ENCODE assay signal across 21 cellular contexts in the genomic region with DNA sequence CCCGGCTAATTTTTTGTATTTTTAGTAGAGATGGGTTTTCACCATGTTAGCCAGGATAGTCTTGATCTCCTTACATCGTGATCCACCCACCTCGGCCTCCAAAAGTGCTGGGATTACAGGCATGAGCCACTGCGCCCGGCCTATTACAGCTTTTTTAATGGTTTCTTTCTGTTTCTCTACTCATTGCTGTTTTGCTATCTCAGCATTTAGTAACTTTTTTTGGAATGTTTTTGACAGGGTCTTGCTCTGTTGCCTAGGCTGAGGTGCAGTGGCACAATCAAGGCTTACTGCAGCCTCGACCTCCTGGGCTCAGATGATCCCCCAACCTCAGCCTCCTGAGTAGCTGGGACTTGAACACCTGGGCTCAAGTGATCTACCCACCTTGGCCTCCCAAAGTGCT. TPM values are rescaled to one million over a fixed set of nuclear protein-coding genes. Genes with fewer than 3 reads are reported as not detected.
DNase-seq lines count a peak whose midpoint lies in the region; ATAC-seq, FAIRE-seq and TF ChIP-seq lines count a peak whose summit lies in the region.
"Had no signal": no experiment of that assay in that cellular context is flagged by ENCODE, and none has a peak within 500 bp of the region (broad histone marks: within the 10 kb centered on the region; RNA-seq: fewer than 3 reads in every experiment).

No MANE protein-coding gene starts in this region.

- no peak for TF ChIP-seq RAD21 in HepG2 (CRISPR knock-in tag; IDR thresholded peaks at IDR 0.05)

- intact Hi-C loops in HepG2 (cut with micrococcal nuclease; ENCODE audit: unreplicated experiment) (no loop called here), right lobe of liver (cut with DNase I) (no loop called here)

- no TSS peak for BruUV-seq in HepG2 (replicated peaks; lab: Mats Ljungman, UMichigan)

- DNase-seq in HepG2 (ENCODE audit: low spot score) (no peak), right lobe of liver (no peak), RWPE1 (ENCODE audit: low spot score) (no peak), iPS DF 6.9 (ENCODE audit: low read depth, low spot score) (no peak), DMS79 treated with DMSO at 0.1 percent for 48 hours (lab: John Stamatoyannopoulos, UW) (no peak), middle frontal gyrus (ENCODE audit: extremely low spot score, low spot score) (no peak)
- DNase-seq: 8988T; C1 segment of cervical spinal cord; CD4-positive, CD25-positive, alpha-beta regulatory T cell; CD8-positive, alpha-beta memory T cell; COR-L47; DMS 273 treated with DMSO at 0.1 percent for 48 hours; DMS53; HCEC 1CT; HFFc6 had no signal

- no peak for TF ChIP-seq POLR2A in HepG2 (IDR thresholded peaks at IDR 0.05; ENCODE audit: insufficient read depth in 1 of 2, low read depth in 2 of 2, low read length in 2 of 2)
- no peak for TF ChIP-seq POLR2A in right lobe of liver (IDR thresholded peaks at IDR 0.05)

- POLR2A ChIA-PET in HepG2 (lab: Yijun Ruan, JAX) (no interaction called here), RWPE1 (lab: Yijun Ruan, JAX; ENCODE audit: low non-redundant PET) (no interaction called here)

- TF ChIP-seq EP300 in HepG2 (IDR thresholded peaks at IDR 0.05; ENCODE audit: low read depth in 2 of 2, low read length in 2 of 2) (no peak), HepG2 (CRISPR knock-in tag; IDR thresholded peaks at IDR 0.05; ENCODE audit: borderline replicate concordance) (no peak)

- H3K4me2 ChIP-seq in HepG2 (ENCODE audit: low read depth, low read length), result no peak overlapping the region
- H3K4me2 ChIP-seq: GM23338 had no signal

- no peak for FAIRE-seq in HepG2 (lab: Jason Lieb, UNC)
- FAIRE-seq: G401.6, GM12891, GM18507, H54 had no signal

- H3K4me3 ChIP-seq in HepG2 (replicated peaks in 1 of 3; ENCODE audit: insufficient read depth in 1 of 3, low read depth in 2 of 3, low read length in 3 of 3) (no peak overlapping the region), right lobe of liver (no peak overlapping the region), iPS DF 6.9 (ENCODE audit: low read length) (peak overlapping the region; percentile 8; the same call in 1 of the 2 replicates)
- H3K4me3 ChIP-seq: GM23338 had no signal

- TF ChIP-seq CTCF in HepG2 (CRISPR knock-in tag; IDR thresholded peaks at IDR 0.05) (no peak), right lobe of liver (IDR thresholded peaks at IDR 0.05) (no peak), RWPE1 (conservative IDR thresholded peaks at IDR 0.05; ENCODE audit: low read depth) (no peak)

- H3K9me3 ChIP-seq in HepG2 (ENCODE audit: low read length) (no peaks in the 10 kb centered on the region), right lobe of liver (no peaks in the 10 kb centered on the region), iPS DF 6.9 (ENCODE audit: control insufficient read depth, insufficient read depth, low read length) (no peaks in the 10 kb centered on the region)

- in situ Hi-C loops in HepG2 (cut with HindIII; ENCODE audit: extremely low pct_ligation_motif_present, low pct_unique_long_range_greater_than_20kb), result no loop called here

- peaks cover 3% of the 10 kb centered on the region for H3K79me2 ChIP-seq in HepG2 (ENCODE audit: insufficient read depth, low read length)

- H3K36me3 ChIP-seq in HepG2 (replicated peaks in 1 of 2; ENCODE audit: control insufficient read depth in 1 of 2, insufficient read depth in 2 of 2, low read length in 2 of 2) (no peaks in the 10 kb centered on the region), right lobe of liver (no peaks in the 10 kb centered on the region), iPS DF 6.9 (ENCODE audit: control insufficient read depth, insufficient read depth, low read length) (no peaks in the 10 kb centered on the region; the same call in 1 of the 2 replicates)

- H3K4me1 ChIP-seq in HepG2 (ENCODE audit: insufficient read depth, low read length) (peaks cover 44% of the 10 kb centered on the region), right lobe of liver (peaks cover 0 to 9% (median 4%) of the 10 kb centered on the region in 4 donors), iPS DF 6.9 (ENCODE audit: control insufficient read depth, insufficient read depth, low read length) (no peaks in the 10 kb centered on the region)

- H3K27ac ChIP-seq in HepG2 (ENCODE audit: extremely low read length, insufficient read depth, low read length) (no peak overlapping the region), right lobe of liver (no peak overlapping the region), RWPE1 (peak overlapping the region; percentile 63), iPS DF 6.9 (ENCODE audit: low read length) (no peak overlapping the region)

- H3K27me3 ChIP-seq in HepG2 (ENCODE audit: control insufficient read depth in 1 of 2, insufficient read depth in 2 of 2, low read length in 2 of 2) (no peaks in the 10 kb centered on the region; a peak in 1 of 5 replicates), right lobe of liver (no peaks in the 10 kb centered on the region), iPS DF 6.9 (ENCODE audit: control insufficient read depth, insufficient read depth, low read length) (no peaks in the 10 kb centered on the region)

- no peak overlapping the region for H3K9ac ChIP-seq in HepG2 (ENCODE audit: insufficient read depth, low read depth, low read length)

- 78% methylated on average over 6 of the region's 6 CpGs for WGBS in HepG2 (ENCODE audit: low lambda C conversion rate)
- WGBS in right lobe of liver (ENCODE audit: insufficient coverage, low coverage, low lambda C conversion rate, missing lambda C conversion rate), result 97% methylated on average over 4 of the region's 6 CpGs
- no CpG with 5 or more reads among the region's 6 CpGs for WGBS in iPS DF 6.9 (ENCODE audit: insufficient coverage, insufficient read length)

- no peaks in the 10 kb centered on the region for H4K20me1 ChIP-seq in HepG2 (ENCODE audit: insufficient read depth, low read length)

- no peak overlapping the region for H2AFZ ChIP-seq in HepG2 (ENCODE audit: low read length)
- H2AFZ ChIP-seq: GM23338 had no signal

- ATAC-seq in HepG2 (no peak), right lobe of liver (no peak), HG03469 (IDR thresholded peaks at IDR 0.05; ENCODE audit: unreplicated experiment) (no peak)
- ATAC-seq: GM23338 had no signal

- CTCF ChIA-PET in HepG2 (lab: Yijun Ruan, JAX; ENCODE audit: low intra/inter-chr PET ratio, low total read pairs), result no interaction called here
- CTCF ChIA-PET in RWPE1 (lab: Yijun Ruan, JAX), result no interaction called here

RNA-seq across cellular contexts. Expression of a gene that starts 4.7 kb away (rescaled TPM):
- total RNA-seq in HepG2 (2016; rRNA removed; fragmentation: Illumina TruSeq; extraction: Trizol) (60.6 and 75.5 TPM in 2 replicates), right lobe of liver (10 to 100 TPM; 27.5 to 53.1 (median 35.2) TPM)
- total RNA-seq in HepG2 (2016; cell fraction: cytosol; rRNA removed; fragmentation: Illumina TruSeq; extraction: Trizol; ENCODE audit: low read depth), result 31.3 and 33.5 TPM in 2 replicates
- total RNA-seq in HepG2 (2016; cell fraction: insoluble cytoplasmic fraction; rRNA removed; fragmentation: Illumina TruSeq; extraction: Trizol), result 61.8 and 67.5 TPM in 2 replicates
- total RNA-seq in HepG2 (2016; cell fraction: membrane; rRNA removed; fragmentation: Illumina TruSeq; extraction: Trizol), result 27.3 and 27.5 TPM in 2 replicates
- 33.6 and 40.5 TPM in 2 replicates for total RNA-seq in HepG2 (2016; cell fraction: nucleus; rRNA removed; fragmentation: Illumina TruSeq; extraction: Trizol)
- 35.0 and 37.4 TPM in 2 replicates for polyA plus RNA-seq in HepG2 (2011; rRNA removed)
- polyA plus RNA-seq in HepG2 (2011; cell fraction: cytosol; rRNA removed), result 27.9 and 33.2 TPM in 2 replicates
- 28.4 and 33.0 TPM in 2 replicates for polyA plus RNA-seq in HepG2 (2011; cell fraction: nucleus; rRNA removed)
- polyA plus RNA-seq in HepG2 (2012), result 35.2 and 35.3 TPM in 2 replicates
- 1.8 and 2.0 TPM in 2 replicates for polyA plus RNA-seq in HepG2 (2016; cell fraction: cytosol; fragmentation: Illumina TruSeq; extraction: Trizol; ENCODE audit: low read depth)
- 51.7 and 54.5 TPM in 2 replicates for polyA plus RNA-seq in HepG2 (2016; cell fraction: insoluble cytoplasmic fraction; fragmentation: Illumina TruSeq; extraction: Trizol; ENCODE audit: low read depth)
- polyA plus RNA-seq in HepG2 (2016; cell fraction: membrane; fragmentation: Illumina TruSeq; extraction: Trizol; ENCODE audit: low read depth), result 8.2 and 8.3 TPM in 2 replicates
- polyA plus RNA-seq in HepG2 (2016; cell fraction: nucleus; fragmentation: Illumina TruSeq; extraction: Trizol; ENCODE audit: insufficient read depth, low read depth), result 43.1 and 45.5 TPM in 2 replicates
- polyA minus RNA-seq in HepG2 (2011; rRNA and poly(A)+ RNA removed; ENCODE audit: low replicate concordance), result 24.4 and 79.1 TPM in 2 replicates
- 48.4 and 52.7 TPM in 2 replicates for polyA minus RNA-seq in HepG2 (2011; cell fraction: cytosol; rRNA and poly(A)+ RNA removed)
- 20.6 and 30.0 TPM in 2 replicates for polyA minus RNA-seq in HepG2 (2011; cell fraction: nucleus; rRNA and poly(A)+ RNA removed)

RNA-seq across cellular contexts. Expression of a gene that starts 53.7 kb away (rescaled TPM):
- 12.3 and 15.2 TPM in 2 replicates for total RNA-seq in HepG2 (2016; rRNA removed; fragmentation: Illumina TruSeq; extraction: Trizol)
- 4.6 and 7.7 TPM in 2 replicates for total RNA-seq in HepG2 (2016; cell fraction: cytosol; rRNA removed; fragmentation: Illumina TruSeq; extraction: Trizol; ENCODE audit: low read depth)
- 13.5 and 15.2 TPM in 2 replicates for total RNA-seq in HepG2 (2016; cell fraction: insoluble cytoplasmic fraction; rRNA removed; fragmentation: Illumina TruSeq; extraction: Trizol)
- 8.6 and 11.2 TPM in 2 replicates for total RNA-seq in HepG2 (2016; cell fraction: membrane; rRNA removed; fragmentation: Illumina TruSeq; extraction: Trizol)
- total RNA-seq in HepG2 (2016; cell fraction: nucleus; rRNA removed; fragmentation: Illumina TruSeq; extraction: Trizol), result 6.6 and 9.4 TPM in 2 replicates
- polyA plus RNA-seq in HepG2 (2011; rRNA removed), result 25.2 and 30.7 TPM in 2 replicates
- 17.1 and 22.8 TPM in 2 replicates for polyA plus RNA-seq in HepG2 (2011; cell fraction: cytosol; rRNA removed)
- polyA plus RNA-seq in HepG2 (2011; cell fraction: nucleus; rRNA removed), result 8.5 and 9.6 TPM in 2 replicates
- 16.3 and 21.2 TPM in 2 replicates for polyA plus RNA-seq in HepG2 (2012)
- 16.6 and 21.2 TPM in 2 replicates for polyA plus RNA-seq in HepG2 (2016; cell fraction: cytosol; fragmentation: Illumina TruSeq; extraction: Trizol; ENCODE audit: low read depth)
- polyA plus RNA-seq in HepG2 (2016; cell fraction: insoluble cytoplasmic fraction; fragmentation: Illumina TruSeq; extraction: Trizol; ENCODE audit: low read depth), result 37.2 TPM in 2 replicates
- polyA plus RNA-seq in HepG2 (2016; cell fraction: membrane; fragmentation: Illumina TruSeq; extraction: Trizol; ENCODE audit: low read depth), result 20.2 and 24.4 TPM in 2 replicates
- polyA plus RNA-seq in HepG2 (2016; cell fraction: nucleus; fragmentation: Illumina TruSeq; extraction: Trizol; ENCODE audit: insufficient read depth, low read depth), result 13.4 and 20.8 TPM in 2 replicates
- 7.0 and 12.3 TPM in 2 replicates for polyA minus RNA-seq in HepG2 (2011; rRNA and poly(A)+ RNA removed; ENCODE audit: low replicate concordance)
- polyA minus RNA-seq in HepG2 (2011; cell fraction: cytosol; rRNA and poly(A)+ RNA removed), result 5.0 and 7.2 TPM in 2 replicates
- polyA minus RNA-seq in HepG2 (2011; cell fraction: nucleus; rRNA and poly(A)+ RNA removed), result 5.5 and 8.0 TPM in 2 replicates
- 10 to 100 TPM; 17.6 to 27.0 (median 22.4) TPM for total RNA-seq in right lobe of liver

RNA-seq across cellular contexts. Expression of a gene that starts 53.9 kb away (rescaled TPM):
- 27.4 and 27.8 TPM in 2 replicates for total RNA-seq in HepG2 (2016; rRNA removed; fragmentation: Illumina TruSeq; extraction: Trizol)
- total RNA-seq in HepG2 (2016; cell fraction: cytosol; rRNA removed; fragmentation: Illumina TruSeq; extraction: Trizol; ENCODE audit: low read depth), result 10.0 and 12.0 TPM in 2 replicates
- 25.7 and 26.8 TPM in 2 replicates for total RNA-seq in HepG2 (2016; cell fraction: insoluble cytoplasmic fraction; rRNA removed; fragmentation: Illumina TruSeq; extraction: Trizol)
- total RNA-seq in HepG2 (2016; cell fraction: membrane; rRNA removed; fragmentation: Illumina TruSeq; extraction: Trizol), result 16.3 TPM in 2 replicates
- 33.2 and 34.5 TPM in 2 replicates for total RNA-seq in HepG2 (2016; cell fraction: nucleus; rRNA removed; fragmentation: Illumina TruSeq; extraction: Trizol)
- 56.4 and 61.1 TPM in 2 replicates for polyA plus RNA-seq in HepG2 (2011; rRNA removed)
- polyA plus RNA-seq in HepG2 (2011; cell fraction: cytosol; rRNA removed), result 24.2 and 30.0 TPM in 2 replicates
- 194 and 229 TPM in 2 replicates for polyA plus RNA-seq in HepG2 (2011; cell fraction: nucleus; rRNA removed)
- polyA plus RNA-seq in HepG2 (2012), result 38.2 and 50.8 TPM in 2 replicates
- 7.1 and 8.3 TPM in 2 replicates for polyA plus RNA-seq in HepG2 (2016; cell fraction: cytosol; fragmentation: Illumina TruSeq; extraction: Trizol; ENCODE audit: low read depth)
- polyA plus RNA-seq in HepG2 (2016; cell fraction: insoluble cytoplasmic fraction; fragmentation: Illumina TruSeq; extraction: Trizol; ENCODE audit: low read depth), result 27.0 and 33.9 TPM in 2 replicates
- 9.8 and 13.2 TPM in 2 replicates for polyA plus RNA-seq in HepG2 (2016; cell fraction: membrane; fragmentation: Illumina TruSeq; extraction: Trizol; ENCODE audit: low read depth)
- 87.2 and 87.7 TPM in 2 replicates for polyA plus RNA-seq in HepG2 (2016; cell fraction: nucleus; fragmentation: Illumina TruSeq; extraction: Trizol; ENCODE audit: insufficient read depth, low read depth)
- 54.2 and 76.0 TPM in 2 replicates for polyA minus RNA-seq in HepG2 (2011; rRNA and poly(A)+ RNA removed; ENCODE audit: low replicate concordance)
- polyA minus RNA-seq in HepG2 (2011; cell fraction: cytosol; rRNA and poly(A)+ RNA removed), result 26.8 and 30.9 TPM in 2 replicates
- polyA minus RNA-seq in HepG2 (2011; cell fraction: nucleus; rRNA and poly(A)+ RNA removed), result 64.2 and 73.0 TPM in 2 replicates
- total RNA-seq in right lobe of liver, result 10 to 100 TPM; 35.3 to 55.4 (median 47.7) TPM

RNA-seq across cellular contexts. Expression of a gene that starts 54.6 kb away (rescaled TPM):
- total RNA-seq in HepG2 (2016; rRNA removed; fragmentation: Illumina TruSeq; extraction: Trizol) (11.0 and 15.3 TPM in 2 replicates), right lobe of liver (1 to 10 TPM in 3 of 6 experiments, under 1 TPM in 3; 0.37 to 1.4 (median 1.0) TPM)
- total RNA-seq in HepG2 (2016; cell fraction: cytosol; rRNA removed; fragmentation: Illumina TruSeq; extraction: Trizol; ENCODE audit: low read depth), result 11.0 and 11.3 TPM in 2 replicates
- 8.7 and 17.7 TPM in 2 replicates for total RNA-seq in HepG2 (2016; cell fraction: insoluble cytoplasmic fraction; rRNA removed; fragmentation: Illumina TruSeq; extraction: Trizol)
- 18.9 and 20.5 TPM in 2 replicates for total RNA-seq in HepG2 (2016; cell fraction: membrane; rRNA removed; fragmentation: Illumina TruSeq; extraction: Trizol)
- 17.3 and 19.2 TPM in 2 replicates for total RNA-seq in HepG2 (2016; cell fraction: nucleus; rRNA removed; fragmentation: Illumina TruSeq; extraction: Trizol)
- polyA plus RNA-seq in HepG2 (2011; rRNA removed), result 9.0 and 12.0 TPM in 2 replicates
- polyA plus RNA-seq in HepG2 (2011; cell fraction: cytosol; rRNA removed), result 9.9 and 12.9 TPM in 2 replicates
- polyA plus RNA-seq in HepG2 (2011; cell fraction: nucleus; rRNA removed), result 124 and 135 TPM in 2 replicates
- 9.3 and 10.2 TPM in 2 replicates for polyA plus RNA-seq in HepG2 (2012)
- 9.8 and 11.5 TPM in 2 replicates for polyA plus RNA-seq in HepG2 (2016; cell fraction: cytosol; fragmentation: Illumina TruSeq; extraction: Trizol; ENCODE audit: low read depth)
- polyA plus RNA-seq in HepG2 (2016; cell fraction: insoluble cytoplasmic fraction; fragmentation: Illumina TruSeq; extraction: Trizol; ENCODE audit: low read depth), result 8.2 and 11.1 TPM in 2 replicates
- 16.8 and 17.1 TPM in 2 replicates for polyA plus RNA-seq in HepG2 (2016; cell fraction: membrane; fragmentation: Illumina TruSeq; extraction: Trizol; ENCODE audit: low read depth)
- polyA plus RNA-seq in HepG2 (2016; cell fraction: nucleus; fragmentation: Illumina TruSeq; extraction: Trizol; ENCODE audit: insufficient read depth, low read depth), result 45.0 and 47.7 TPM in 2 replicates
- polyA minus RNA-seq in HepG2 (2011; rRNA and poly(A)+ RNA removed; ENCODE audit: low replicate concordance), result 0.07 and 13.9 TPM in 2 replicates
- 6.5 and 6.6 TPM in 2 replicates for polyA minus RNA-seq in HepG2 (2011; cell fraction: cytosol; rRNA and poly(A)+ RNA removed)
- polyA minus RNA-seq in HepG2 (2011; cell fraction: nucleus; rRNA and poly(A)+ RNA removed), result 18.9 and 19.3 TPM in 2 replicates
- polyA plus RNA-seq: CD4-positive, CD25-positive, alpha-beta regulatory T cell; CD8-positive, alpha-beta memory T cell had no signal
